ENCODE assay signal across 8 cellular contexts in the genomic region with DNA sequence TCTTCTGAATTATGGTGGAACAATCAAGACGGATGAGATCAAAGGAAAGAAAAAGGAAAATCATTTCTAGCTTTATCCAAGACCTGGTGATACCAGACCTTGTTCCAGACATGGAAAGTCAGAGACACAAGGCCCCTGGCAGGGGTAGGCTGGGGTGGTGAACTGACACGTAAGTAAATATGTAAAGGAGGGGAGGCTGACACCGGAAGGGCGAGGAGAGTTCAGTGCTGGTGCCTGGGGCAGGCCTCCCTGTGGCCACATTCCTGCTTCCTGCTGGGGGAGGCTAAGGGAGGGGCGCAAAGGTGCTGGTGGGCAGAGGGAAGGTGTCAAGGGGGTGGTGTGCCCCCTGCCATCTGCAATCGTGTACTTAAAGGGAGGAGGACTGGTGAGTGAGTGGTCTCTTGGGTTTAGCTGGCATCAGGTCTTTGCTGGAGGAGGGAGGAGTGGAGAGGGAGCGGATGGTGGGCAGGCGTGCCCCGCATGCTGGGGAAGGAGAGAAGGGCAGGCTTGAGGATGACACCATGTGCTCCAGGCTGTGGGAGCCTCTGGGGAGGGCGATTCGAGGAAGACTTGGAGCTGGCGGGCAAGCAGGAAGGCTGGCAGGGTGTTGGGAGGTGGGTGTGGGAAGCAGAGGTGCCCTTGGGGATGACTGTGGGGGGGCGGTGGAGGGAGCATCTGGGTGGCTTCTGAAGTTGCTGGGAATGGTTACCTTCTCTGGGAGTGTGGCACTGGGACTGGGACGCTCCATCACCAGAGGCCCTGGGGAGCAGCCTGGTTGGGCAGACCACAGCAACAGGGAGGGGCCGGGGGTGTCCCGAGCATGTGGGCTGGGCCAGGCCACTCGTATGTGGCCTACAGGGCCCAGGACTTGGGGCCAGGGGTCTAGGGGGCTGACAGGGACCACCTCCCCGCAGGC. TPM values are rescaled to one million over a fixed set of nuclear protein-coding genes. Genes with fewer than 3 reads are reported as not detected.
A peak's percentile ranks its signal among the peaks of the same experiment; 100 is the strongest.
DNase-seq lines count a peak whose midpoint lies in the region; ATAC-seq lines count a peak whose summit lies in the region.

No MANE protein-coding gene starts in this region.

- H3K27me3 ChIP-seq in right cardiac atrium (ENCODE audit: control insufficient read depth, insufficient read depth) = no peaks in the 10 kb centered on the region

- 59% methylated on average over 18 of the region's 18 CpGs for WGBS in right cardiac atrium

- H3K9me3 ChIP-seq in right cardiac atrium (ENCODE audit: control insufficient read depth, low read length) = no peaks in the 10 kb centered on the region

- intact Hi-C loops in right cardiac atrium (cut with DNase I) = no loop called here

- H3K4me1 ChIP-seq in right cardiac atrium (ENCODE audit: control insufficient read depth, insufficient read depth, low read length) = peaks cover 15% of the 10 kb centered on the region

- peak overlapping the region; percentile 25 for H3K27ac ChIP-seq in right cardiac atrium (ENCODE audit: low read length)

- DNase-seq in A172 (ENCODE audit: low spot score) (peak; percentile 61), right cardiac atrium (peak; percentile 58 to 79 (median 70)), iPS-NIHi7 (ENCODE audit: extremely low spot score) (no peak), DMS153 (lab: John Stamatoyannopoulos, UW) (no peak)
- peak; percentile 29 for DNase-seq in activated T-helper 9 cell treated with anti-CD3 and anti-CD28 coated beads, Interleukin-2, amount 50 U/mL, for 16 hours (ENCODE audit: low read depth)
- DNase-seq in stimulated activated CD4-positive, alpha-beta T cell treated with anti-CD3 and anti-CD28 coated beads, Interleukin-2, amount 100 ng/mL, for 24 hours = peak; percentile 58 to 62

- H3K4me3 ChIP-seq in right cardiac atrium (ENCODE audit: low read length) = no peak overlapping the region

- ATAC-seq in GM19324 (IDR thresholded peaks at IDR 0.05; ENCODE audit: low FRiP score, unreplicated experiment) = peak; percentile 66
- ATAC-seq in HG03571 (IDR thresholded peaks at IDR 0.05; ENCODE audit: unreplicated experiment) = peak; percentile 54
- ATAC-seq in right cardiac atrium = peak; percentile 32 to 69

RNA-seq across cellular contexts. Expression of a gene that starts 30.6 kb away (rescaled TPM):
- 29.9 and 32.9 TPM in 2 replicates for total RNA-seq in A172 (2014; rRNA removed; shearing (Covaris generic))
- 10 to 100 TPM; 21.9 to 43.6 (median 26.7) TPM for total RNA-seq in right cardiac atrium
- 7.8 TPM for polyA plus RNA-seq in right cardiac atrium

Comparison
In these comparisons a context has a peak if more than half of its experiments do, and no peak if none do; other contexts are left out.
1. DNase-seq: peak in A172 (single experiment), activated T-helper 9 cell treated with anti-CD3 and anti-CD28 coated beads, Interleukin-2, amount 50 U/mL, for 16 hours (single experiment), right cardiac atrium (3 of 3) and stimulated activated CD4-positive, alpha-beta T cell treated with anti-CD3 and anti-CD28 coated beads, Interleukin-2, amount 100 ng/mL, for 24 hours (2 of 2); none in iPS-NIHi7 (single experiment) and DMS153 (single experiment).
2. Peak in every context shown above with its lines, with median percentiles within 50 percentile points of each other: ATAC-seq.